8 cellular contexts compared by ENCODE assay signal in genomic region chr3:111538687-111539086, GRCh38. TPM values are rescaled to one million over a fixed set of nuclear protein-coding genes. Genes with fewer than 3 reads are reported as not detected.
DNase-seq lines count a peak whose midpoint lies in the region; ATAC-seq and TF ChIP-seq lines count a peak whose summit lies in the region.
"Had no signal": no experiment of that assay in that cellular context is flagged by ENCODE, and none has a peak within 500 bp of the region (broad histone marks: within the 10 kb centered on the region; RNA-seq: fewer than 3 reads in every experiment).

No MANE protein-coding gene starts in this region.

- 30 to 55% (median 49%) methylated on average over 4 of the region's 4 CpGs for WGBS in stomach, 5 donors

- H3K4me2 ChIP-seq in OCI-LY7 (ENCODE audit: low read length), result no peak overlapping the region

- no peaks in the 10 kb centered on the region for H3K79me2 ChIP-seq in OCI-LY7 (ENCODE audit: insufficient read depth, low read depth, low read length)

- POLR2A ChIA-PET in OCI-LY7 (lab: Charles Lee), result no interaction called here

- H3K27me3 Mint-ChIP-seq in naive B cell, result no peaks in the 10 kb centered on the region
- no peaks in the 10 kb centered on the region for H3K27me3 Mint-ChIP-seq in osteocyte (ENCODE audit: unreplicated experiment)
- H3K27me3 Mint-ChIP-seq: memory B cell had no signal

- TF ChIP-seq POLR2A in stomach (IDR thresholded peaks at IDR 0.05), result no peak

- H3K27ac Mint-ChIP-seq in naive B cell (peak overlapping the region in 4 of 6 donors; percentile 21 to 55 (median 39)), osteocyte (ENCODE audit: unreplicated experiment) (no peak overlapping the region)
- H3K27ac Mint-ChIP-seq: memory B cell had no signal

- H3K9me3 Mint-ChIP-seq in naive B cell (no peaks in the 10 kb centered on the region), osteocyte (ENCODE audit: unreplicated experiment) (no peaks in the 10 kb centered on the region)
- H3K9me3 Mint-ChIP-seq: memory B cell had no signal

- DNase-seq in SKM-1 (lab: John Stamatoyannopoulos, UW; ENCODE audit: unreplicated experiment) (peak; percentile 45), naive B cell (no peak), OCI-LY7 (ENCODE audit: low spot score) (no peak), stomach (no peak), osteocyte (ENCODE audit: extremely low spot score, unreplicated experiment) (no peak)

- H3K9me2 ChIP-seq in OCI-LY7 (ENCODE audit: insufficient read depth, low read length), result no peaks in the 10 kb centered on the region

- H3K36me3 ChIP-seq in OCI-LY7 (ENCODE audit: insufficient read depth, low read length) (no peaks in the 10 kb centered on the region), stomach (no peaks in the 10 kb centered on the region)

- H3K4me1 ChIP-seq in OCI-LY7 (ENCODE audit: insufficient read depth, low read length, poor library complexity, severe bottlenecking) (no peaks in the 10 kb centered on the region), stomach (peaks cover 0 to 16% (median 13%) of the 10 kb centered on the region in 4 donors)

- H3K9me3 ChIP-seq in OCI-LY7 (ENCODE audit: low read length) (no peaks in the 10 kb centered on the region), stomach (no peaks in the 10 kb centered on the region)

- H4K20me1 ChIP-seq in OCI-LY7 (ENCODE audit: insufficient read depth, low read length), result no peaks in the 10 kb centered on the region

- no peak for TF ChIP-seq EP300 in stomach (IDR thresholded peaks at IDR 0.05)

- TF ChIP-seq CTCF in OCI-LY7 (conservative IDR thresholded peaks at IDR 0.05; ENCODE audit: low read length), result no peak
- no peak for TF ChIP-seq CTCF in stomach (IDR thresholded peaks at IDR 0.05)
- TF ChIP-seq CTCF in osteocyte (IDR thresholded peaks at IDR 0.05), result no peak

- peak; percentile 17 for ATAC-seq in GM19372 (IDR thresholded peaks at IDR 0.05; ENCODE audit: low read depth, unreplicated experiment)
- ATAC-seq in HG03095 (IDR thresholded peaks at IDR 0.05; ENCODE audit: unreplicated experiment), result peak; percentile 23
- ATAC-seq in naive B cell (ENCODE audit: low read depth in 2 of 2), result peak in 1 of 2 donors; percentile 11

- H2AFZ ChIP-seq in OCI-LY7 (ENCODE audit: low read length), result no peak overlapping the region

- H3K36me3 Mint-ChIP-seq in naive B cell (no peaks in the 10 kb centered on the region), osteocyte (ENCODE audit: unreplicated experiment) (no peaks in the 10 kb centered on the region)
- H3K36me3 Mint-ChIP-seq: memory B cell had no signal

- intact Hi-C loops in OCI-LY7 (cut with micrococcal nuclease; ENCODE audit: unreplicated experiment), result no loop called here
- intact Hi-C loops in stomach (cut with DNase I; ENCODE audit: low total_unique reads), result no loop called here

- no peaks in the 10 kb centered on the region for H3K27me3 ChIP-seq in stomach

- no TSS peak for BruUV-seq in OCI-LY7 (replicated peaks; lab: Mats Ljungman, UMichigan)

- peak overlapping the region in 3 of 8 donors; percentile 29 to 87 (median 76) for H3K4me3 Mint-ChIP-seq in naive B cell
- no peak overlapping the region for H3K4me3 Mint-ChIP-seq in osteocyte (ENCODE audit: unreplicated experiment)

- H3K27ac ChIP-seq in OCI-LY7 (ENCODE audit: low read depth, low read length, poor library complexity, severe bottlenecking) (no peak overlapping the region), stomach (peak overlapping the region in 1 of 5 donors; percentile 56)

- no peak overlapping the region for H3K4me3 ChIP-seq in OCI-LY7 (ENCODE audit: low read depth, low read length, poor library complexity, severe bottlenecking)
- no peak overlapping the region for H3K4me3 ChIP-seq in stomach

- CTCF ChIA-PET in OCI-LY7 (lab: Charles Lee; ENCODE audit: unreplicated experiment), result no interaction called here

- H3K4me1 Mint-ChIP-seq in naive B cell (peaks cover 23 to 35% (median 24%) of the 10 kb centered on the region in 3 donors), osteocyte (ENCODE audit: unreplicated experiment) (peaks cover 23% of the 10 kb centered on the region)

RNA-seq across cellular contexts. Expression of gene CD96, which starts 3.3 kb away (rescaled TPM):
- polyA plus RNA-seq in naive B cell (ENCODE audit: low read depth in 6 of 6) (100 to 1,000 TPM in 1 of 6 donors, 10 to 100 TPM in 2, 1 to 10 TPM in 3; 2.0 to 154 (median 38.9) TPM), stomach (1 to 10 TPM in 2 of 3 donors, under 1 TPM in 1; 0.19 to 3.2 (median 1.6) TPM)
- not detected in 2 replicates for total RNA-seq in OCI-LY7 (2014; rRNA removed; shearing (Covaris generic))
- total RNA-seq in OCI-LY7 (2022) (not detected in 2 replicates), stomach (10 to 100 TPM in 1 of 5 donors, 1 to 10 TPM in 4; 5.7 to 57.2 (median 6.2) TPM), osteocyte (not detected in 2 replicates)

RNA-seq across cellular contexts. Expression of gene ZBED2, which starts 56.5 kb away (rescaled TPM):
- polyA plus RNA-seq in naive B cell (ENCODE audit: low read depth in 6 of 6) (1 to 10 TPM in 3 of 6 donors, under 1 TPM in 3; 0.12 to 4.9 (median 1.4) TPM), stomach (1 to 10 TPM in 1 of 3 donors, not detected in 2; 1.5 TPM)
- not detected in 2 replicates for total RNA-seq in OCI-LY7 (2014; rRNA removed; shearing (Covaris generic))
- total RNA-seq in OCI-LY7 (2022) (not detected in 2 replicates), stomach (not detected), osteocyte (not detected in 2 replicates)
